ENCODE assay signal across 1 cellular context in the genomic region with DNA sequence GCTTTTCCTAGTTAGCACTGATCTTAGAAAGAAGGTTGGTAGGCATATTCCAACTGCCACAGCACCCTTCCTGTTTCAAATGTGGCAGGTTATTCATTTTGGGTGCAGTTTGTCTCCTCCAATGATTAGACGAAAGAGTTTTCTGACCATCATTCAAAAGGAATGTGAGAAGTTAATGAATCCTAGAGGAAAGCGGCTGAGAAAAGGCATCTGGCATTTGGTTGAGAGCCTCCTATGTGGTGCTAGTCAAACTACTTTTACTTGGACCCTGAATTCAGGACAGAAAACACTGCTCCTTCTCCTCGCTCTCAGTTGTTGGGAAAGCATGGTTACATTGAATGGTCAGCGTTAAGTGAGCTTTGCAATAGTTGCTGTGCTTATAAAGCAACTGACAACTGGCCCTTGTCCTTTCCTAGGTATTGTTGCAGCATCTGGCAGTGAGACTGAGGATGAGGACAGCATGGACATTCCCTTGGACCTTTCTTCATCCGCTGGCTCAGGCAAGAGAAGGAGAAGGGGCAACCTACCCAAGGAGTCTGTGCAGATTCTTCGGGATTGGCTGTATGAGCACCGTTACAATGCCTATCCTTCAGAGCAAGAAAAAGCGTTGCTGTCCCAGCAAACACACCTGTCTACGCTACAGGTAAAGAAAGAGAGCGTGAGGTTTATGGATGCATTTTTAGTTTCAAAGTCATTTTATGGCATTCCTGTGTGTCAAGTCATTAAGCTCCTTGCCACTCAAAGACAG.
A peak's percentile ranks its signal among the peaks of the same experiment; 100 is the strongest.
TF ChIP-seq lines count a peak whose summit lies in the region.

No MANE protein-coding gene starts in this region.

TF ChIP-seq in HepG2, 621 proteins besides CTCF, POLR2A, EP300 and RAD21 (continued from another document):
- TF ChIP-seq, protein P1, sequence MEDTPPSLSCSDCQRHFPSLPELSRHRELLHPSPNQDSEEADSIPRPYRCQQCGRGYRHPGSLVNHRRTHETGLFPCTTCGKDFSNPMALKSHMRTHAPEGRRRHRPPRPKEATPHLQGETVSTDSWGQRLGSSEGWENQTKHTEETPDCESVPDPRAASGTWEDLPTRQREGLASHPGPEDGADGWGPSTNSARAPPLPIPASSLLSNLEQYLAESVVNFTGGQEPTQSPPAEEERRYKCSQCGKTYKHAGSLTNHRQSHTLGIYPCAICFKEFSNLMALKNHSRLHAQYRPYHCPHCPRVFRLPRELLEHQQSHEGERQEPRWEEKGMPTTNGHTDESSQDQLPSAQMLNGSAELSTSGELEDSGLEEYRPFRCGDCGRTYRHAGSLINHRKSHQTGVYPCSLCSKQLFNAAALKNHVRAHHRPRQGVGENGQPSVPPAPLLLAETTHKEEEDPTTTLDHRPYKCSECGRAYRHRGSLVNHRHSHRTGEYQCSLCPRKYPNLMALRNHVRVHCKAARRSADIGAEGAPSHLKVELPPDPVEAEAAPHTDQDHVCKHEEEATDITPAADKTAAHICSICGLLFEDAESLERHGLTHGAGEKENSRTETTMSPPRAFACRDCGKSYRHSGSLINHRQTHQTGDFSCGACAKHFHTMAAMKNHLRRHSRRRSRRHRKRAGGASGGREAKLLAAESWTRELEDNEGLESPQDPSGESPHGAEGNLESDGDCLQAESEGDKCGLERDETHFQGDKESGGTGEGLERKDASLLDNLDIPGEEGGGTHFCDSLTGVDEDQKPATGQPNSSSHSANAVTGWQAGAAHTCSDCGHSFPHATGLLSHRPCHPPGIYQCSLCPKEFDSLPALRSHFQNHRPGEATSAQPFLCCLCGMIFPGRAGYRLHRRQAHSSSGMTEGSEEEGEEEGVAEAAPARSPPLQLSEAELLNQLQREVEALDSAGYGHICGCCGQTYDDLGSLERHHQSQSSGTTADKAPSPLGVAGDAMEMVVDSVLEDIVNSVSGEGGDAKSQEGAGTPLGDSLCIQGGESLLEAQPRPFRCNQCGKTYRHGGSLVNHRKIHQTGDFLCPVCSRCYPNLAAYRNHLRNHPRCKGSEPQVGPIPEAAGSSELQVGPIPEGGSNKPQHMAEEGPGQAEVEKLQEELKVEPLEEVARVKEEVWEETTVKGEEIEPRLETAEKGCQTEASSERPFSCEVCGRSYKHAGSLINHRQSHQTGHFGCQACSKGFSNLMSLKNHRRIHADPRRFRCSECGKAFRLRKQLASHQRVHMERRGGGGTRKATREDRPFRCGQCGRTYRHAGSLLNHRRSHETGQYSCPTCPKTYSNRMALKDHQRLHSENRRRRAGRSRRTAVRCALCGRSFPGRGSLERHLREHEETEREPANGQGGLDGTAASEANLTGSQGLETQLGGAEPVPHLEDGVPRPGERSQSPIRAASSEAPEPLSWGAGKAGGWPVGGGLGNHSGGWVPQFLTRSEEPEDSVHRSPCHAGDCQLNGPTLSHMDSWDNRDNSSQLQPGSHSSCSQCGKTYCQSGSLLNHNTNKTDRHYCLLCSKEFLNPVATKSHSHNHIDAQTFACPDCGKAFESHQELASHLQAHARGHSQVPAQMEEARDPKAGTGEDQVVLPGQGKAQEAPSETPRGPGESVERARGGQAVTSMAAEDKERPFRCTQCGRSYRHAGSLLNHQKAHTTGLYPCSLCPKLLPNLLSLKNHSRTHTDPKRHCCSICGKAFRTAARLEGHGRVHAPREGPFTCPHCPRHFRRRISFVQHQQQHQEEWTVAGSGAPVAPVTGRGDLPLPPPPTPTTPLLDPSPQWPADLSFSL (CRISPR knock-in tag; IDR thresholded peaks at IDR 0.05): no peak
- TF ChIP-seq ZNF232 (CRISPR knock-in tag; IDR thresholded peaks at IDR 0.05; ENCODE audit: borderline replicate concordance) (no peak), ATF7-NPFF (CRISPR knock-in tag; IDR thresholded peaks at IDR 0.05; ENCODE audit: low read depth) (no peak), PCBP1 (IDR thresholded peaks at IDR 0.05; ENCODE audit: borderline replicate concordance, low read depth, low read length) (no peak), YY1 (IDR thresholded peaks at IDR 0.05; ENCODE audit: insufficient read depth, insufficient replicate concordance, low read depth, low read length) (no peak), TGIF2 (CRISPR knock-in tag; IDR thresholded peaks at IDR 0.05) (peak; percentile 52; the same call in 1 of the 2 replicates), CCDC6 (CRISPR knock-in tag; IDR thresholded peaks at IDR 0.05) (no peak), FOXA3 (CRISPR knock-in tag; IDR thresholded peaks at IDR 0.05) (no peak), ZNF337 (CRISPR knock-in tag; IDR thresholded peaks at IDR 0.05; ENCODE audit: borderline replicate concordance, low read depth) (no peak), PHB2 (IDR thresholded peaks at IDR 0.05; ENCODE audit: partially characterized antibody) (no peak), ZNF382 (CRISPR knock-in tag; IDR thresholded peaks at IDR 0.05; ENCODE audit: borderline replicate concordance) (no peak), SALL1 (CRISPR knock-in tag; IDR thresholded peaks at IDR 0.05) (peak; percentile 22; the same call in 1 of the 2 replicates), TBP (CRISPR knock-in tag; IDR thresholded peaks at IDR 0.05) (no peak), ZKSCAN8 (CRISPR knock-in tag; IDR thresholded peaks at IDR 0.05; ENCODE audit: borderline replicate concordance) (no peak), CBX1 (IDR thresholded peaks at IDR 0.05; ENCODE audit: low read depth) (no peak), KAT8 (CRISPR knock-in tag; IDR thresholded peaks at IDR 0.05) (no peak), FOXJ3 (CRISPR knock-in tag; IDR thresholded peaks at IDR 0.05; ENCODE audit: borderline replicate concordance) (no peak; the same call in 1 of the 2 replicates), ZNF570 (CRISPR knock-in tag; IDR thresholded peaks at IDR 0.05; ENCODE audit: borderline replicate concordance) (no peak)
- TF ChIP-seq, protein P2, sequence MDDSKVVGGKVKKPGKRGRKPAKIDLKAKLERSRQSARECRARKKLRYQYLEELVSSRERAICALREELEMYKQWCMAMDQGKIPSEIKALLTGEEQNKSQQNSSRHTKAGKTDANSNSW (CRISPR knock-in tag; IDR thresholded peaks at IDR 0.05; ENCODE audit: borderline replicate concordance): no peak
- TF ChIP-seq, protein P3, sequence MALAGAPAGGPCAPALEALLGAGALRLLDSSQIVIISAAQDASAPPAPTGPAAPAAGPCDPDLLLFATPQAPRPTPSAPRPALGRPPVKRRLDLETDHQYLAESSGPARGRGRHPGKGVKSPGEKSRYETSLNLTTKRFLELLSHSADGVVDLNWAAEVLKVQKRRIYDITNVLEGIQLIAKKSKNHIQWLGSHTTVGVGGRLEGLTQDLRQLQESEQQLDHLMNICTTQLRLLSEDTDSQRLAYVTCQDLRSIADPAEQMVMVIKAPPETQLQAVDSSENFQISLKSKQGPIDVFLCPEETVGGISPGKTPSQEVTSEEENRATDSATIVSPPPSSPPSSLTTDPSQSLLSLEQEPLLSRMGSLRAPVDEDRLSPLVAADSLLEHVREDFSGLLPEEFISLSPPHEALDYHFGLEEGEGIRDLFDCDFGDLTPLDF (CRISPR knock-in tag; IDR thresholded peaks at IDR 0.05): no peak
- TF ChIP-seq, protein P4, sequence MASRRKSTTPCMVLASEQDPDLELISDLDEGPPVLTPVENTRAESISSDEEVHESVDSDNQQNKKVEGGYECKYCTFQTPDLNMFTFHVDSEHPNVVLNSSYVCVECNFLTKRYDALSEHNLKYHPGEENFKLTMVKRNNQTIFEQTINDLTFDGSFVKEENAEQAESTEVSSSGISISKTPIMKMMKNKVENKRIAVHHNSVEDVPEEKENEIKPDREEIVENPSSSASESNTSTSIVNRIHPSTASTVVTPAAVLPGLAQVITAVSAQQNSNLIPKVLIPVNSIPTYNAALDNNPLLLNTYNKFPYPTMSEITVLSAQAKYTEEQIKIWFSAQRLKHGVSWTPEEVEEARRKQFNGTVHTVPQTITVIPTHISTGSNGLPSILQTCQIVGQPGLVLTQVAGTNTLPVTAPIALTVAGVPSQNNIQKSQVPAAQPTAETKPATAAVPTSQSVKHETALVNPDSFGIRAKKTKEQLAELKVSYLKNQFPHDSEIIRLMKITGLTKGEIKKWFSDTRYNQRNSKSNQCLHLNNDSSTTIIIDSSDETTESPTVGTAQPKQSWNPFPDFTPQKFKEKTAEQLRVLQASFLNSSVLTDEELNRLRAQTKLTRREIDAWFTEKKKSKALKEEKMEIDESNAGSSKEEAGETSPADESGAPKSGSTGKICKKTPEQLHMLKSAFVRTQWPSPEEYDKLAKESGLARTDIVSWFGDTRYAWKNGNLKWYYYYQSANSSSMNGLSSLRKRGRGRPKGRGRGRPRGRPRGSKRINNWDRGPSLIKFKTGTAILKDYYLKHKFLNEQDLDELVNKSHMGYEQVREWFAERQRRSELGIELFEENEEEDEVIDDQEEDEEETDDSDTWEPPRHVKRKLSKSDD (CRISPR knock-in tag; IDR thresholded peaks at IDR 0.05; ENCODE audit: low read depth): no peak
- TF ChIP-seq, protein P5, sequence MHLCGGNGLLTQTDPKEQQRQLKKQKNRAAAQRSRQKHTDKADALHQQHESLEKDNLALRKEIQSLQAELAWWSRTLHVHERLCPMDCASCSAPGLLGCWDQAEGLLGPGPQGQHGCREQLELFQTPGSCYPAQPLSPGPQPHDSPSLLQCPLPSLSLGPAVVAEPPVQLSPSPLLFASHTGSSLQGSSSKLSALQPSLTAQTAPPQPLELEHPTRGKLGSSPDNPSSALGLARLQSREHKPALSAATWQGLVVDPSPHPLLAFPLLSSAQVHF (CRISPR knock-in tag; IDR thresholded peaks at IDR 0.05): no peak
- TF ChIP-seq, protein P6, sequence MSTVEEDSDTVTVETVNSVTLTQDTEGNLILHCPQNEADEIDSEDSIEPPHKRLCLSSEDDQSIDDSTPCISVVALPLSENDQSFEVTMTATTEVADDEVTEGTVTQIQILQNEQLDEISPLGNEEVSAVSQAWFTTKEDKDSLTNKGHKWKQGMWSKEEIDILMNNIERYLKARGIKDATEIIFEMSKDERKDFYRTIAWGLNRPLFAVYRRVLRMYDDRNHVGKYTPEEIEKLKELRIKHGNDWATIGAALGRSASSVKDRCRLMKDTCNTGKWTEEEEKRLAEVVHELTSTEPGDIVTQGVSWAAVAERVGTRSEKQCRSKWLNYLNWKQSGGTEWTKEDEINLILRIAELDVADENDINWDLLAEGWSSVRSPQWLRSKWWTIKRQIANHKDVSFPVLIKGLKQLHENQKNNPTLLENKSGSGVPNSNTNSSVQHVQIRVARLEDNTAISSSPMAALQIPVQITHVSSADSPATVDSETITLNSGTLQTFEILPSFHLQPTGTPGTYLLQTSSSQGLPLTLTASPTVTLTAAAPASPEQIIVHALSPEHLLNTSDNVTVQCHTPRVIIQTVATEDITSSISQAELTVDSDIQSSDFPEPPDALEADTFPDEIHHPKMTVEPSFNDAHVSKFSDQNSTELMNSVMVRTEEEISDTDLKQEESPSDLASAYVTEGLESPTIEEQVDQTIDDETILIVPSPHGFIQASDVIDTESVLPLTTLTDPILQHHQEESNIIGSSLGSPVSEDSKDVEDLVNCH (CRISPR knock-in tag; IDR thresholded peaks at IDR 0.05): no peak
- TF ChIP-seq, protein P7, sequence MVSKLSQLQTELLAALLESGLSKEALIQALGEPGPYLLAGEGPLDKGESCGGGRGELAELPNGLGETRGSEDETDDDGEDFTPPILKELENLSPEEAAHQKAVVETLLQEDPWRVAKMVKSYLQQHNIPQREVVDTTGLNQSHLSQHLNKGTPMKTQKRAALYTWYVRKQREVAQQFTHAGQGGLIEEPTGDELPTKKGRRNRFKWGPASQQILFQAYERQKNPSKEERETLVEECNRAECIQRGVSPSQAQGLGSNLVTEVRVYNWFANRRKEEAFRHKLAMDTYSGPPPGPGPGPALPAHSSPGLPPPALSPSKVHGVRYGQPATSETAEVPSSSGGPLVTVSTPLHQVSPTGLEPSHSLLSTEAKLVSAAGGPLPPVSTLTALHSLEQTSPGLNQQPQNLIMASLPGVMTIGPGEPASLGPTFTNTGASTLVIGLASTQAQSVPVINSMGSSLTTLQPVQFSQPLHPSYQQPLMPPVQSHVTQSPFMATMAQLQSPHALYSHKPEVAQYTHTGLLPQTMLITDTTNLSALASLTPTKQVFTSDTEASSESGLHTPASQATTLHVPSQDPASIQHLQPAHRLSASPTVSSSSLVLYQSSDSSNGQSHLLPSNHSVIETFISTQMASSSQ (IDR thresholded peaks at IDR 0.05; ENCODE audit: low read depth): 0 out of 2 replicates have a peak, but pooled peaks have one; percentile 42
- TF ChIP-seq, protein P7 (CRISPR knock-in tag; IDR thresholded peaks at IDR 0.05; ENCODE audit: borderline replicate concordance): no peak
